In the genomic region with DNA sequence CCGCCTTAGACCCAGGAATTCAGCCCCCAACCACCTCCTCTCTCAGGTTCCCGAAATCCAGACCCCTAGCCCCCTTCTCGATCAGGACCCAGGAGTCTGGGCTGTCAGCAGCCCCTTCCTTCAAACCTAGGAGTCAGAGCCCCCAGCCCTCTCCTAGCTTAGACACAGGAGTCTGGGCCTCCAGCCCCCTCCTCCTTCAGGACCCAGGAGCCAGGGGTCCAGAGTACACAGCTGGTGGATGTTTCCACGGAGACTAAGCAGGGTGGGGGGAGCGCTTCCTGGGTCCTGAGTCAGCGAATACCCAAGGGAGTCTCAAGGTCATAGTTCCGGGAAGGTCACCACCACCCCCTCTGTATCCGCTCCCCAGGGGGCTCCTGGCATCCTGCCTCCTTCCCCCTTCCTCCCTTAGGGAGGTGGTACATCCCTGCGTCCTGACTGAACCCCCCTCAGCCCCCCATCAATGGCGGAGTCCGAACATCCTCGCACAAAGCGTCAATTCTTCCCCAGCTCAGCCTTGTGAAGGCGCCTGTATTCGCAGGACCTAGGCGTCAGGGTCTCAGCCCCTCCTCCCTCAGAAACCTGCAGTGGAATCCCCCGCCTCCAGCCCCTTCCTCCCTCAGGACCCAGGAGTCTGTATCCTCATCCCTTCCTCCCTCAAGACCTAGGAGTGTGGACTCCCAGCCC, we compare ENCODE assay signal across 14 cellular contexts. TPM values are rescaled to one million over a fixed set of nuclear protein-coding genes. Genes with fewer than 3 reads are reported as not detected.
DNase-seq lines count a peak whose midpoint lies in the region; ATAC-seq and TF ChIP-seq lines count a peak whose summit lies in the region.
"Had no signal": no experiment of that assay in that cellular context is flagged by ENCODE, and none has a peak within 500 bp of the region (broad histone marks: within the 10 kb centered on the region; RNA-seq: fewer than 3 reads in every experiment).

No MANE protein-coding gene starts in this region.

- TF ChIP-seq CTCF in BE2C (IDR thresholded peaks at IDR 0.05; ENCODE audit: low read depth, low read length) (no peak), RWPE1 (conservative IDR thresholded peaks at IDR 0.05; ENCODE audit: low read depth) (no peak), fibroblast of pulmonary artery (IDR thresholded peaks at IDR 0.05; ENCODE audit: low read length, missing control alignments) (no peak), stomach (IDR thresholded peaks at IDR 0.05) (no peak), omental fat pad (IDR thresholded peaks at IDR 0.05) (no peak)

- no peak for ATAC-seq in GM21717 (IDR thresholded peaks at IDR 0.05; ENCODE audit: unreplicated experiment)
- ATAC-seq in omental fat pad (ENCODE audit: low FRiP score): no peak
- ATAC-seq in GM19397 (IDR thresholded peaks at IDR 0.05; ENCODE audit: unreplicated experiment): no peak

- H3K9me3 ChIP-seq in BE2C: no peaks in the 10 kb centered on the region
- no peaks in the 10 kb centered on the region for H3K9me3 ChIP-seq in stomach
- H3K9me3 ChIP-seq: right atrium auricular region had no signal

- H3K27ac ChIP-seq in RWPE1 (0 out of 2 replicates have a peak overlapping the region, but pooled peaks have one; percentile 6), stomach (peak overlapping the region in 2 of 5 donors; percentile 22 to 39)
- H3K27ac ChIP-seq: right atrium auricular region, WERI-Rb-1 had no signal

- CTCF ChIA-PET in RWPE1 (lab: Yijun Ruan, JAX): interaction anchor here (0.6 kb wide), 2 partner anchors 40 to 786 kb away, joined by 3 to 6 read pairs; no protein-coding TSS in a partner anchor

- intact Hi-C loops in stomach (cut with DNase I; ENCODE audit: low total_unique reads): no loop called here

- H3K4me3 ChIP-seq in BE2C (ENCODE audit: low read depth, low read length) (0 out of 2 replicates have a peak overlapping the region, but pooled peaks have one; percentile 8), fibroblast of pulmonary artery (replicated peaks; ENCODE audit: low read depth, low read length) (peak overlapping the region; percentile 14), stomach (peak overlapping the region in 1 of 4 donors; percentile 1)

- POLR2A ChIA-PET in RWPE1 (lab: Yijun Ruan, JAX; ENCODE audit: low non-redundant PET): no interaction called here

- no peaks in the 10 kb centered on the region for H3K36me3 ChIP-seq in BE2C
- H3K36me3 ChIP-seq in stomach: no peaks in the 10 kb centered on the region
- H3K36me3 ChIP-seq: right atrium auricular region, WERI-Rb-1 had no signal

- no peak for TF ChIP-seq POLR2A in stomach (IDR thresholded peaks at IDR 0.05)

- no peak for TF ChIP-seq EP300 in stomach (IDR thresholded peaks at IDR 0.05)

- H3K27me3 ChIP-seq in BE2C (peaks cover 15% of the 10 kb centered on the region), stomach (peaks cover 0 to 40% (median 9%) of the 10 kb centered on the region in 3 donors)
- H3K27me3 ChIP-seq: right atrium auricular region had no signal

- 25 to 52% (median 33%) methylated on average over 14 to 17 of the region's 17 CpGs for WGBS in stomach, 5 donors

- DNase-seq in BE2C: no peak
- no peak for DNase-seq in RWPE1 (ENCODE audit: low spot score)
- DNase-seq in fibroblast of pulmonary artery (ENCODE audit: low read depth): peak; percentile 24
- DNase-seq in nucleus accumbens (lab: John Stamatoyannopoulos, UW): peak in 53 of 56 donors; percentile 25 to 92 (median 67)
- DNase-seq in stomach: no peak
- DNase-seq in omental fat pad (ENCODE audit: low spot score): no peak
- DNase-seq: activated naive CD4-positive, alpha-beta T cell treated with anti-CD3 and anti-CD28 coated beads, Interleukin-2, amount 50 U/mL, for 16 hours; KBM-7; NK-92 treated with Interleukin-12 subunit alpha and Interleukin-12 subunit beta, amount 100 ng/mL, for 24 hours had no signal

- peaks cover 4% of the 10 kb centered on the region for H3K4me1 ChIP-seq in BE2C
- peaks cover 6 to 33% (median 17%) of the 10 kb centered on the region in 4 donors for H3K4me1 ChIP-seq in stomach

RNA-seq across cellular contexts. Expression of a gene that starts 4.6 kb away (rescaled TPM):
- polyA plus RNA-seq in BE2C (2012; ENCODE audit: insufficient read depth, insufficient read length, low read depth): 8.9 TPM
- total RNA-seq in stomach (1 to 10 TPM in 4 of 5 donors, not detected in 1; 4.9 to 8.6 (median 6.2) TPM), omental fat pad (1 to 10 TPM in 3 of 4 donors, under 1 TPM in 1; 0.79 to 3.5 (median 2.5) TPM)
- 10 to 100 TPM in 1 of 3 donors, 1 to 10 TPM in 2; 5.0 to 14.2 (median 8.9) TPM for polyA plus RNA-seq in stomach

RNA-seq across cellular contexts. Expression of a gene that starts 15.6 kb away (rescaled TPM):
- polyA plus RNA-seq in BE2C (2012; ENCODE audit: insufficient read depth, insufficient read length, low read depth): 235 TPM
- total RNA-seq in stomach (10 to 100 TPM in 4 of 5 donors, 1 to 10 TPM in 1; 7.8 to 72.7 (median 11.2) TPM), omental fat pad (10 to 100 TPM; 15.4 to 22.1 (median 16.2) TPM)
- polyA plus RNA-seq in stomach: 10 to 100 TPM; 30.9 to 47.9 (median 42.8) TPM

RNA-seq across cellular contexts. Expression of a gene that starts 23.1 kb away (rescaled TPM):
- 0.45 TPM for polyA plus RNA-seq in BE2C (2012; ENCODE audit: insufficient read depth, insufficient read length, low read depth)
- not detected for total RNA-seq in stomach
- under 1 TPM in 2 of 3 donors, not detected in 1; 0.45 to 0.50 TPM for polyA plus RNA-seq in stomach
- total RNA-seq in omental fat pad: under 1 TPM in 3 of 4 donors, not detected in 1; 0.12 to 0.46 (median 0.38) TPM
- total RNA-seq: frontal cortex had no signal

RNA-seq across cellular contexts. Expression of a gene that starts 35.0 kb away (rescaled TPM):
- polyA plus RNA-seq in BE2C (2012; ENCODE audit: insufficient read depth, insufficient read length, low read depth): 0.66 TPM
- total RNA-seq in stomach: 10 to 100 TPM in 4 of 5 donors, 1 to 10 TPM in 1; 2.0 to 57.2 (median 26.1) TPM
- 10 to 100 TPM in 2 of 3 donors, 1 to 10 TPM in 1; 9.1 to 35.9 (median 31.1) TPM for polyA plus RNA-seq in stomach
- 100 to 1,000 TPM in 2 of 4 donors, 10 to 100 TPM in 2; 36.3 to 250 (median 88.0) TPM for total RNA-seq in omental fat pad

RNA-seq across cellular contexts. Expression of a gene that starts 38.6 kb away (rescaled TPM):
- 39.9 TPM for polyA plus RNA-seq in BE2C (2012; ENCODE audit: insufficient read depth, insufficient read length, low read depth)
- total RNA-seq in stomach (10 to 100 TPM in 3 of 5 donors, 1 to 10 TPM in 1, not detected in 1; 4.2 to 21.6 (median 15.9) TPM), omental fat pad (10 to 100 TPM; 12.3 to 15.0 (median 13.3) TPM)
- polyA plus RNA-seq in stomach: 10 to 100 TPM; 13.7 to 18.2 (median 14.9) TPM

Comparison
In these comparisons a context has a peak if more than half of its experiments do, and no peak if none do; other contexts are left out.
1. DNase-seq: peak in fibroblast of pulmonary artery (single experiment) and nucleus accumbens (53 of 56); none in BE2C (single experiment), RWPE1 (single experiment), stomach (single experiment) and omental fat pad (single experiment).